In the genomic region with DNA sequence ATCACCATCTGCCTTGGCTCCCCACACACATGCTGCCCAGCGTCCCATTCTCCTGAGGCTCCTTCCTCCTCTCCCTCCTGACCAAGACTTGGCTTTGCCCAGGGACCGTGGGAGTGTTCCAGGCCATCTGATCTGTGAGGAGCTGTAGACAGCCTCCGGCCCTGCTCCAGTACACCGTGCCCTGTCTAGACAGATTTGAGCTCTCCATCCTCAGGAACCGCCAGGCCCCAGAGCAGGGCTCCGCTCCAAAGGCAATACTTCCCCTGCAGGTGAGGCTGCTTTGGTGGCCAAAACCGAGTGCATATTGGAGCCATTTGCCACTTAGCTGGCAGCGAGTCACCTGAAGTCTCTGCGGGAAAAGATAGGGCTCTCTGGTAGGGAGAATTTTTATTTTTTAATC, we compare ENCODE assay signal across 1 cellular context.
TF ChIP-seq lines count a peak whose summit lies in the region.

No MANE protein-coding gene starts in this region.

TF ChIP-seq in WTC11, 78 proteins besides CTCF, POLR2A, EP300 and RAD21 (continued from another document):
- TF ChIP-seq, protein P1, sequence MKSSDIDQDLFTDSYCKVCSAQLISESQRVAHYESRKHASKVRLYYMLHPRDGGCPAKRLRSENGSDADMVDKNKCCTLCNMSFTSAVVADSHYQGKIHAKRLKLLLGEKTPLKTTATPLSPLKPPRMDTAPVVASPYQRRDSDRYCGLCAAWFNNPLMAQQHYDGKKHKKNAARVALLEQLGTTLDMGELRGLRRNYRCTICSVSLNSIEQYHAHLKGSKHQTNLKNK (CRISPR knock-in tag; IDR thresholded peaks at IDR 0.05): no peak
